ENCODE assay signal across 29 cellular contexts in the genomic region with DNA sequence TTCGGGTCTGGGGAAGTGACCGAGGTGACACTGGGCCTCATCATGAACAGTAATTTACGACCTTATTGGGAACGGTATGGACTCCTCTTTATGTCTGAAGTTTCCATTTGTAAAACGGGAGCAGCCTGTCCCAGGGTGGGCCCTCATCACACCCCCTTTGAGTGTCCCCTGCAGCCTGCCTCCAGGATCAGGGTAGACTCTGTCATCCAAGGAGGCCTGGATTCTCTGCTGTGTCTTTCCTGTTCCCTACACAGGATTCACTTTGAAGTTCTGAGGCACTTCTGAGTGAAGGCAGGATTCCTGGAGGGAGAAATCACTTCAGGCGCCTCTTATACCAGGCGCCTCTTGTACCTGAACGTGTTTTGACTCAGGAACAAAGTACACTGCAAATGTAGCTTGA.
"Had no signal": no experiment of that assay in that cellular context is flagged by ENCODE, and none has a peak within 500 bp of the region (broad histone marks: within the 10 kb centered on the region; RNA-seq: fewer than 3 reads in every experiment).

No MANE protein-coding gene starts in this region.

- H3K27ac Mint-ChIP-seq: endodermal cell; nephron; stimulated activated memory B cell treated with anti-CD40 and anti-IgM and Interleukin-4, amounts not matched to agents 10 μg/mL and 1 μg/mL and 100 μg/mL, for 72 hours had no signal

- H3K4me1 Mint-ChIP-seq: endodermal cell; nephron; stimulated activated memory B cell treated with anti-CD40 and anti-IgM and Interleukin-4, amounts not matched to agents 10 μg/mL and 1 μg/mL and 100 μg/mL, for 72 hours had no signal

- H3K4me3 Mint-ChIP-seq: endodermal cell; naive thymus-derived CD4-positive, alpha-beta T cell; nephron; stimulated activated memory B cell treated with anti-CD40 and anti-IgM and Interleukin-4, amounts not matched to agents 10 μg/mL and 1 μg/mL and 100 μg/mL, for 72 hours had no signal

- H3K36me3 ChIP-seq: ovary, spleen, thoracic aorta, tibial nerve, upper lobe of left lung had no signal

- H3K4me3 ChIP-seq: dorsolateral prefrontal cortex, ovary, psoas muscle, skin epidermis, spleen, thoracic aorta, tibial nerve, upper lobe of left lung had no signal

- H3K36me3 Mint-ChIP-seq: stimulated activated memory B cell treated with anti-CD40 and anti-IgM and Interleukin-4, amounts not matched to agents 10 μg/mL and 1 μg/mL and 100 μg/mL, for 72 hours had no signal

- H3K9me3 ChIP-seq: ovary, psoas muscle, spleen, thoracic aorta, tibial nerve, upper lobe of left lung had no signal

- H3K4me1 ChIP-seq: psoas muscle, spleen, tibial nerve, upper lobe of left lung had no signal

- FAIRE-seq: frontal cortex, kidney, urothelium cell line had no signal

- H3K27ac ChIP-seq: dorsolateral prefrontal cortex, epithelial cell of prostate, ovary, psoas muscle, spleen, thoracic aorta, tibial nerve, upper lobe of left lung had no signal

- DNase-seq: cerebellar nuclear complex; dorsolateral prefrontal cortex; effector CD4-positive, alpha-beta T cell; endodermal cell; head of caudate nucleus; kidney; mammary epithelial cell; mesendoderm; midbrain; naive thymus-derived CD4-positive, alpha-beta T cell; nucleus accumbens; ovary; posterior cingulate gyrus; psoas muscle; right cardiac atrium; spleen; stimulated activated CD4-positive, alpha-beta T cell treated with anti-CD3 and anti-CD28 coated beads, Interleukin-4, amount 100 ng/mL, for 4 hours; stimulated activated naive CD8-positive, alpha-beta T cell treated with anti-CD3 and anti-CD28 coated beads, Interleukin-15, Interleukin-2, amounts not matched to agents 100 U/mL and 50 U/mL, for 24 hours; substantia nigra; upper lobe of left lung had no signal

- H3K9me3 Mint-ChIP-seq: endodermal cell; nephron; stimulated activated memory B cell treated with anti-CD40 and anti-IgM and Interleukin-4, amounts not matched to agents 10 μg/mL and 1 μg/mL and 100 μg/mL, for 72 hours had no signal

- H3K27me3 ChIP-seq: dorsolateral prefrontal cortex, ovary, tibial nerve, upper lobe of left lung had no signal

- ATAC-seq: left lobe of liver; naive thymus-derived CD4-positive, alpha-beta T cell; psoas muscle; right cardiac atrium; stimulated activated memory B cell treated with anti-CD40 and anti-IgM and Interleukin-4, amounts not matched to agents 10 μg/mL and 1 μg/mL and 100 μg/mL, for 72 hours; stimulated activated naive CD8-positive, alpha-beta T cell treated with anti-CD3 and anti-CD28 coated beads, Interleukin-15, Interleukin-2, amounts not matched to agents 100 U/mL and 50 U/mL, for 24 hours had no signal
